17 cellular contexts compared by ENCODE assay signal in the genomic region with DNA sequence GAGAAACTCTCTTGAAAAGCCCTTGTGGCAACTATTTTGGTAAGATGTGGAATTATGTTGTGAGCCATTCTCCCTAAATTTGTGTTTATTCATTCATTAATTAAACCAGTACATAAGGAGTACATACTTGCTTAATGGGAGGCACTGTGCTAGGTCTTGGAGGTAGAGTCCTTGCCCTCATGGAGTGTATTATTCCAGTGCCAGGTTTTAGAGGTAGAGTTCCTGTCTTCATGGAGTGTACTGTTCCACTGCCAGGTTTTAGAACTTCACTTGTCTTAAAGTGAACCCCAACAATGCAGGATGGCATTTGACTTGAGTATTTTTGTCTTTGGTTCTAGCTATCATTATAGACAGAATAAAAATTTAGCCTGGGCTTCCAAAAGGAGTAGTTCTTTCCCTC. TPM values are rescaled to one million over a fixed set of nuclear protein-coding genes. Genes with fewer than 3 reads are reported as not detected.
DNase-seq lines count a peak whose midpoint lies in the region; ATAC-seq and TF ChIP-seq lines count a peak whose summit lies in the region.
"Had no signal": no experiment of that assay in that cellular context is flagged by ENCODE, and none has a peak within 500 bp of the region (broad histone marks: within the 10 kb centered on the region; RNA-seq: fewer than 3 reads in every experiment).

No MANE protein-coding gene starts in this region.

- H3K4me3 ChIP-seq in breast epithelium (no peak overlapping the region), tibial artery (no peak overlapping the region), H7 (ENCODE audit: insufficient read depth, low read depth, low read length) (no peak overlapping the region)
- H3K4me3 ChIP-seq: thyroid gland had no signal

- H3K36me3 Mint-ChIP-seq in MCF 10A (ENCODE audit: insufficient read depth, unreplicated experiment) (peaks cover 1% of the 10 kb centered on the region), WTC11 (no peaks in the 10 kb centered on the region)
- H3K36me3 Mint-ChIP-seq: CD4-positive, CD25-positive, alpha-beta regulatory T cell had no signal

- no peaks in the 10 kb centered on the region for H3K9me3 Mint-ChIP-seq in MCF 10A (ENCODE audit: unreplicated experiment)
- H3K9me3 Mint-ChIP-seq in WTC11 = no peaks in the 10 kb centered on the region
- H3K9me3 Mint-ChIP-seq: activated CD8-positive, alpha-beta T cell treated with anti-CD3 and anti-CD28 coated beads for 36 hours; activated naive CD8-positive, alpha-beta T cell treated with anti-CD3 and anti-CD28 coated beads, Interleukin-2, amount 10 ng/mL, durations not matched to agents 7 days and 5 days; activated T-cell treated with anti-CD3 and anti-CD28 coated beads, Interleukin-2, amount 50 U/mL, for 72 hours; CD4-positive, CD25-positive, alpha-beta regulatory T cell had no signal

- no peaks in the 10 kb centered on the region for H3K27me3 ChIP-seq in breast epithelium
- no peaks in the 10 kb centered on the region for H3K27me3 ChIP-seq in tibial artery
- H3K27me3 ChIP-seq in H7 (ENCODE audit: control insufficient read depth, insufficient read depth, low read length) = peaks cover 26% of the 10 kb centered on the region
- H3K27me3 ChIP-seq: thyroid gland had no signal

- H3K4me1 Mint-ChIP-seq in MCF 10A (ENCODE audit: insufficient read depth, unreplicated experiment) (peaks cover 21% of the 10 kb centered on the region), WTC11 (peaks cover 53% of the 10 kb centered on the region)

- TF ChIP-seq CTCF in MCF 10A (IDR thresholded peaks at IDR 0.05; ENCODE audit: unreplicated experiment) = no peak
- TF ChIP-seq CTCF in breast epithelium (IDR thresholded peaks at IDR 0.05) = no peak
- no peak for TF ChIP-seq CTCF in WTC11 (IDR thresholded peaks at IDR 0.05)
- TF ChIP-seq CTCF in tibial artery (IDR thresholded peaks at IDR 0.05) = no peak

- H3K27ac ChIP-seq in breast epithelium (no peak overlapping the region), tibial artery (peak overlapping the region; percentile 96 to 99)
- H3K27ac ChIP-seq: thyroid gland, WERI-Rb-1 had no signal

- H3K27me3 Mint-ChIP-seq in MCF 10A (ENCODE audit: insufficient read depth, unreplicated experiment) (no peaks in the 10 kb centered on the region), WTC11 (ENCODE audit: low read depth) (peaks cover 43% of the 10 kb centered on the region)

- DNase-seq in MCF 10A (ENCODE audit: unreplicated experiment) = peak; percentile 27
- no peak for DNase-seq in breast epithelium (ENCODE audit: low spot score in 2 of 2)
- DNase-seq in WTC11 (ENCODE audit: low spot score) = no peak
- peak; percentile 54 to 67 for DNase-seq in erythroblast (lab: John Stamatoyannopoulos, UW)
- no peak for DNase-seq in tibial artery
- no peak for DNase-seq in H7
- no peak for DNase-seq in T-helper 9 cell
- DNase-seq: activated CD8-positive, alpha-beta T cell treated with anti-CD3 and anti-CD28 coated beads for 36 hours; activated naive CD8-positive, alpha-beta T cell treated with anti-CD3 and anti-CD28 coated beads, Interleukin-2, amount 10 ng/mL, durations not matched to agents 7 days and 5 days; activated T-cell treated with anti-CD3 and anti-CD28 coated beads, Interleukin-2, amount 50 U/mL, for 72 hours; CD4-positive, CD25-positive, alpha-beta regulatory T cell; NCI-H2029 treated with DMSO at 0.1 percent for 48 hours; NCI-H510A treated with DMSO at 0.1 percent for 48 hours; T-helper 1 cell; thyroid gland; WERI-Rb-1 had no signal

- no peak overlapping the region for H3K27ac Mint-ChIP-seq in MCF 10A (ENCODE audit: low read depth, unreplicated experiment)
- H3K27ac Mint-ChIP-seq in WTC11 = no peak overlapping the region
- H3K27ac Mint-ChIP-seq: activated CD8-positive, alpha-beta T cell treated with anti-CD3 and anti-CD28 coated beads for 36 hours; activated naive CD8-positive, alpha-beta T cell treated with anti-CD3 and anti-CD28 coated beads, Interleukin-2, amount 10 ng/mL, durations not matched to agents 7 days and 5 days; activated T-cell treated with anti-CD3 and anti-CD28 coated beads, Interleukin-2, amount 50 U/mL, for 72 hours had no signal

- no TSS peak for BruUV-seq in MCF 10A (replicated peaks; lab: Mats Ljungman, UMichigan)

- POLR2A ChIA-PET in MCF 10A (lab: Yijun Ruan, JAX) (interaction anchor here (0.9 to 12.0 kb wide), 4 partner anchors 6 to 89 kb away, joined by 3 to 288 read pairs (median 6); a partner anchor contains a TSS), WTC11 (lab: Charles Lee) (no interaction called here)

- H3K4me3 Mint-ChIP-seq in MCF 10A (ENCODE audit: unreplicated experiment) (no peak overlapping the region), WTC11 (no peak overlapping the region)
- H3K4me3 Mint-ChIP-seq: activated CD8-positive, alpha-beta T cell treated with anti-CD3 and anti-CD28 coated beads for 36 hours; activated naive CD8-positive, alpha-beta T cell treated with anti-CD3 and anti-CD28 coated beads, Interleukin-2, amount 10 ng/mL, durations not matched to agents 7 days and 5 days; activated T-cell treated with anti-CD3 and anti-CD28 coated beads, Interleukin-2, amount 50 U/mL, for 72 hours had no signal

- H3K36me3 ChIP-seq in breast epithelium (no peaks in the 10 kb centered on the region), tibial artery (no peaks in the 10 kb centered on the region), H7 (replicated peaks; ENCODE audit: control insufficient read depth, insufficient read depth, low read length) (no peaks in the 10 kb centered on the region)
- H3K36me3 ChIP-seq: thyroid gland, WERI-Rb-1 had no signal

- CTCF ChIA-PET in MCF 10A (lab: Yijun Ruan, JAX) = interaction anchor here (0.8 to 1.9 kb wide), 2 partner anchors 9 to 79 kb away, joined by 3 to 11 read pairs; a partner anchor contains a TSS
- CTCF ChIA-PET in WTC11 (lab: Charles Lee) = interaction anchor here (0.6 to 2.2 kb wide), 4 partner anchors 8 to 78 kb away, joined by 3 to 21 read pairs (median 5); no protein-coding TSS in a partner anchor

- intact Hi-C loops in MCF 10A (cut with micrococcal nuclease) (no loop called here), breast epithelium (cut with DNase I; ENCODE audit: low total_unique reads) (no loop called here), tibial artery (cut with DNase I; ENCODE audit: low total_unique reads) (no loop called here)

- no peaks in the 10 kb centered on the region for H3K9me3 ChIP-seq in breast epithelium
- H3K9me3 ChIP-seq in tibial artery = no peaks in the 10 kb centered on the region
- H3K9me3 ChIP-seq: thyroid gland had no signal

- ATAC-seq in WTC11 (no peak), HG02970 (IDR thresholded peaks at IDR 0.05; ENCODE audit: low FRiP score, unreplicated experiment) (no peak)
- ATAC-seq: activated CD8-positive, alpha-beta T cell treated with anti-CD3 and anti-CD28 coated beads for 36 hours; activated T-cell treated with anti-CD3 and anti-CD28 coated beads, Interleukin-2, amount 50 U/mL, for 72 hours had no signal

- H3K4me1 ChIP-seq in breast epithelium (peaks cover 0 to 10% of the 10 kb centered on the region in 2 donors), tibial artery (peaks cover 0 to 85% (median 68%) of the 10 kb centered on the region in 4 donors)

- TF ChIP-seq POLR2A in breast epithelium (IDR thresholded peaks at IDR 0.05) (no peak), erythroblast (IDR thresholded peaks at IDR 0.05; ENCODE audit: low read length) (no peak)

TF ChIP-seq in WTC11, 78 proteins besides CTCF, POLR2A, EP300 and RAD21 (continues in another document):
- TF ChIP-seq, protein P1, sequence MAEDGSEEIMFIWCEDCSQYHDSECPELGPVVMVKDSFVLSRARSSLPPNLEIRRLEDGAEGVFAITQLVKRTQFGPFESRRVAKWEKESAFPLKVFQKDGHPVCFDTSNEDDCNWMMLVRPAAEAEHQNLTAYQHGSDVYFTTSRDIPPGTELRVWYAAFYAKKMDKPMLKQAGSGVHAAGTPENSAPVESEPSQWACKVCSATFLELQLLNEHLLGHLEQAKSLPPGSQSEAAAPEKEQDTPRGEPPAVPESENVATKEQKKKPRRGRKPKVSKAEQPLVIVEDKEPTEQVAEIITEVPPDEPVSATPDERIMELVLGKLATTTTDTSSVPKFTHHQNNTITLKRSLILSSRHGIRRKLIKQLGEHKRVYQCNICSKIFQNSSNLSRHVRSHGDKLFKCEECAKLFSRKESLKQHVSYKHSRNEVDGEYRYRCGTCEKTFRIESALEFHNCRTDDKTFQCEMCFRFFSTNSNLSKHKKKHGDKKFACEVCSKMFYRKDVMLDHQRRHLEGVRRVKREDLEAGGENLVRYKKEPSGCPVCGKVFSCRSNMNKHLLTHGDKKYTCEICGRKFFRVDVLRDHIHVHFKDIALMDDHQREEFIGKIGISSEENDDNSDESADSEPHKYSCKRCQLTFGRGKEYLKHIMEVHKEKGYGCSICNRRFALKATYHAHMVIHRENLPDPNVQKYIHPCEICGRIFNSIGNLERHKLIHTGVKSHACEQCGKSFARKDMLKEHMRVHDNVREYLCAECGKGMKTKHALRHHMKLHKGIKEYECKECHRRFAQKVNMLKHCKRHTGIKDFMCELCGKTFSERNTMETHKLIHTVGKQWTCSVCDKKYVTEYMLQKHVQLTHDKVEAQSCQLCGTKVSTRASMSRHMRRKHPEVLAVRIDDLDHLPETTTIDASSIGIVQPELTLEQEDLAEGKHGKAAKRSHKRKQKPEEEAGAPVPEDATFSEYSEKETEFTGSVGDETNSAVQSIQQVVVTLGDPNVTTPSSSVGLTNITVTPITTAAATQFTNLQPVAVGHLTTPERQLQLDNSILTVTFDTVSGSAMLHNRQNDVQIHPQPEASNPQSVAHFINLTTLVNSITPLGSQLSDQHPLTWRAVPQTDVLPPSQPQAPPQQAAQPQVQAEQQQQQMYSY (CRISPR knock-in tag; IDR thresholded peaks at IDR 0.05) = peak; percentile 95

RNA-seq across cellular contexts. Expression of a gene that starts 8.8 kb away (rescaled TPM):
- total RNA-seq in MCF 10A (2022) (16.9 and 19.5 TPM in 2 replicates), breast epithelium (100 to 1,000 TPM in 1 of 3 donors, 10 to 100 TPM in 2; 75.4 to 137 (median 79.5) TPM), WTC11 (2021) (16.6 to 23.9 TPM (median 21.6 TPM) in 3 replicates)
- total RNA-seq in H7 (2014; rRNA removed; shearing (Covaris generic)) = 9.2 and 10.3 TPM in 2 replicates

Comparison
In these comparisons a context has a peak if more than half of its experiments do, and no peak if none do; other contexts are left out.
1. DNase-seq: peak in MCF 10A (single experiment) and erythroblast (2 of 2); none in breast epithelium (0 of 2), WTC11 (single experiment), tibial artery (0 of 2), H7 (single experiment) and T-helper 9 cell (single experiment).
2. H3K27ac ChIP-seq: peak in tibial artery (2 of 2); none in breast epithelium (0 of 2).